In genomic region chr1:58754683-58755467, GRCh38 we compare ENCODE assay signal across 9 cellular contexts. TPM values are rescaled to one million over a fixed set of nuclear protein-coding genes. Genes with fewer than 3 reads are reported as not detected.
DNase-seq lines count a peak whose midpoint lies in the region; ATAC-seq and TF ChIP-seq lines count a peak whose summit lies in the region.
"Had no signal": no experiment of that assay in that cellular context is flagged by ENCODE, and none has a peak within 500 bp of the region (broad histone marks: within the 10 kb centered on the region; RNA-seq: fewer than 3 reads in every experiment).

No MANE protein-coding gene starts in this region.

- H3K27me3 ChIP-seq in GM23338 (ENCODE audit: insufficient read depth) (no peaks in the 10 kb centered on the region), smooth muscle cell (ENCODE audit: low read depth) (no peaks in the 10 kb centered on the region)

- peaks cover 13% of the 10 kb centered on the region; the same call in 1 of the 2 replicates for H3K9me2 ChIP-seq in GM23338 (ENCODE audit: insufficient read depth)

- H4K20me1 ChIP-seq in GM23338 (replicated peaks; ENCODE audit: insufficient read depth) (no peaks in the 10 kb centered on the region), smooth muscle cell (ENCODE audit: low read depth) (no peaks in the 10 kb centered on the region)

- H3K79me2 ChIP-seq in GM23338 (replicated peaks; ENCODE audit: insufficient read depth) (no peaks in the 10 kb centered on the region), smooth muscle cell (ENCODE audit: low read depth) (no peaks in the 10 kb centered on the region)

- H3K36me3 Mint-ChIP-seq in GM23338 (ENCODE audit: low read depth), result no peaks in the 10 kb centered on the region

- TF ChIP-seq CTCF in GM23338 (conservative IDR thresholded peaks at IDR 0.05; ENCODE audit: low read depth in 2 of 2), result no peak
- TF ChIP-seq CTCF in smooth muscle cell (IDR thresholded peaks at IDR 0.05; ENCODE audit: borderline replicate concordance, insufficient read depth, poor library complexity, severe bottlenecking), result no peak

- no peaks in the 10 kb centered on the region for H3K36me3 ChIP-seq in GM23338 (ENCODE audit: insufficient read depth)
- no peaks in the 10 kb centered on the region for H3K36me3 ChIP-seq in smooth muscle cell (ENCODE audit: low read depth)

- WGBS in smooth muscle cell (ENCODE audit: low lambda C conversion rate), result 45% methylated on average over 7 of the region's 7 CpGs

- H3K4me3 ChIP-seq in GM23338, result no peak overlapping the region
- no peak overlapping the region for H3K4me3 ChIP-seq in smooth muscle cell

- H3K4me1 Mint-ChIP-seq in GM23338, result no peaks in the 10 kb centered on the region

- no peak overlapping the region for H3K9ac ChIP-seq in smooth muscle cell (ENCODE audit: low read depth)

- H2AFZ ChIP-seq in GM23338, result peak overlapping the region; percentile 82
- peak overlapping the region; percentile 10 for H2AFZ ChIP-seq in smooth muscle cell (ENCODE audit: low read depth)

- no peak overlapping the region for H3K4me3 Mint-ChIP-seq in GM23338
- H3K4me3 Mint-ChIP-seq: activated B cell treated with CpG ODN at 0.5 μM for 24 hours had no signal

- ATAC-seq in GM23338 (no peak), SK-N-SH treated with all-trans-retinoic acid at 6 μM for 48 hours (peak; percentile 5; the same call in 2 of the 3 replicates), HG02981 (IDR thresholded peaks at IDR 0.05; ENCODE audit: unreplicated experiment) (no peak), GM21786 (IDR thresholded peaks at IDR 0.05; ENCODE audit: unreplicated experiment) (no peak)

- H3F3A ChIP-seq in GM23338 (replicated peaks; ENCODE audit: low read depth) (no peaks in the 10 kb centered on the region), smooth muscle cell (ENCODE audit: low read depth) (peaks cover 21% of the 10 kb centered on the region)

- no peaks in the 10 kb centered on the region for H3K9me3 ChIP-seq in smooth muscle cell (replicated peaks; ENCODE audit: low read depth)

- no peaks in the 10 kb centered on the region for H3K4me1 ChIP-seq in GM23338 (ENCODE audit: insufficient read depth)
- peaks cover 5% of the 10 kb centered on the region for H3K4me1 ChIP-seq in smooth muscle cell (ENCODE audit: low read depth)

- H3K27ac Mint-ChIP-seq in GM23338, result no peak overlapping the region
- H3K27ac Mint-ChIP-seq: activated B cell treated with CpG ODN at 0.5 μM for 24 hours had no signal

- no peak for TF ChIP-seq POLR2A in erythroblast (IDR thresholded peaks at IDR 0.05; ENCODE audit: low read length)

- H3K9me3 Mint-ChIP-seq in GM23338, result no peaks in the 10 kb centered on the region
- H3K9me3 Mint-ChIP-seq: activated B cell treated with CpG ODN at 0.5 μM for 24 hours had no signal

- no peak for DNase-seq in GM23338 (ENCODE audit: low spot score)
- DNase-seq in erythroblast (lab: John Stamatoyannopoulos, UW), result peak; percentile 14 to 67
- DNase-seq in smooth muscle cell (lab: John Stamatoyannopoulos, UW; ENCODE audit: unreplicated experiment), result no peak
- no peak for DNase-seq in NCI-H510A (lab: John Stamatoyannopoulos, UW)
- DNase-seq in DMS53 (lab: John Stamatoyannopoulos, UW), result no peak
- DNase-seq: activated B cell treated with CpG ODN at 0.5 μM for 24 hours had no signal

- H3K27ac ChIP-seq in GM23338 (ENCODE audit: low read depth), result no peak overlapping the region
- peak overlapping the region; percentile 88 for H3K27ac ChIP-seq in smooth muscle cell (ENCODE audit: low read depth)

- H3K4me2 ChIP-seq in GM23338 (no peak overlapping the region), smooth muscle cell (peak overlapping the region; percentile 35)

- no peaks in the 10 kb centered on the region for H3K27me3 Mint-ChIP-seq in GM23338 (ENCODE audit: insufficient read depth, low read depth, poor library complexity)
- H3K27me3 Mint-ChIP-seq: activated B cell treated with CpG ODN at 0.5 μM for 24 hours had no signal

TF ChIP-seq in GM23338, 12 proteins besides CTCF, POLR2A, EP300 and RAD21 (continues in another document):
- TF ChIP-seq POLR2AphosphoS5 (IDR thresholded peaks at IDR 0.05; ENCODE audit: low read depth) (no peak), ZNF114 (CRISPR knock-in tag; IDR thresholded peaks at IDR 0.05) (no peak), NANOG (IDR thresholded peaks at IDR 0.05; ENCODE audit: borderline replicate concordance) (no peak), ZNF331 (CRISPR knock-in tag; IDR thresholded peaks at IDR 0.05; ENCODE audit: low read depth) (no peak), EZH2 (IDR thresholded peaks at IDR 0.05; ENCODE audit: low read depth, unreplicated experiment) (no peak), EZH2phosphoT487 (IDR thresholded peaks at IDR 0.05; ENCODE audit: unreplicated experiment) (no peak), REST (IDR thresholded peaks at IDR 0.05; ENCODE audit: unreplicated experiment) (no peak)

TF ChIP-seq in SK-N-SH treated with all-trans-retinoic acid at 6 μM for 48 hours, 23 proteins besides CTCF, POLR2A, EP300 and RAD21 (continues in another document):
- TF ChIP-seq ZFP3 (CRISPR knock-in tag; IDR thresholded peaks at IDR 0.05), result no peak
- no peak for TF ChIP-seq ESRRG (CRISPR knock-in tag; IDR thresholded peaks at IDR 0.05)
- no peak for TF ChIP-seq TSHZ2 (CRISPR knock-in tag; IDR thresholded peaks at IDR 0.05)
- no peak for TF ChIP-seq PATZ1 (CRISPR knock-in tag; IDR thresholded peaks at IDR 0.05; ENCODE audit: borderline replicate concordance)
- no peak for TF ChIP-seq CSDC2 (CRISPR knock-in tag; IDR thresholded peaks at IDR 0.05)
- TF ChIP-seq CSRNP3 (CRISPR knock-in tag; IDR thresholded peaks at IDR 0.05), result no peak
- TF ChIP-seq RARB (CRISPR knock-in tag; IDR thresholded peaks at IDR 0.05), result no peak

RNA-seq across cellular contexts. Expression of gene JUN, which starts 29.0 kb away (rescaled TPM):
- total RNA-seq in GM23338 (2014; rRNA removed; shearing (Covaris generic)), result 21.6 and 28.5 TPM in 2 replicates
- polyA plus RNA-seq in GM23338 (2016; fragmentation: Nextera tagmentation; extraction: Ambion mirVana) (19.6 and 23.3 TPM in 2 replicates), smooth muscle cell (200 and 253 TPM in 2 replicates)
- 286 and 297 TPM in 2 replicates for total RNA-seq in smooth muscle cell

RNA-seq across cellular contexts. Expression of gene MYSM1, which starts 55.0 kb away (rescaled TPM):
- total RNA-seq in GM23338 (2014; rRNA removed; shearing (Covaris generic)), result 109 and 126 TPM in 2 replicates
- polyA plus RNA-seq in GM23338 (2016; fragmentation: Nextera tagmentation; extraction: Ambion mirVana) (66.0 and 70.3 TPM in 2 replicates), smooth muscle cell (6.9 and 9.9 TPM in 2 replicates)
- total RNA-seq in smooth muscle cell, result 30.7 and 32.2 TPM in 2 replicates

Comparison
In these comparisons a context has a peak if more than half of its experiments do, and no peak if none do; other contexts are left out.
1. DNase-seq: peak in erythroblast (2 of 2); none in GM23338 (single experiment), smooth muscle cell (single experiment), NCI-H510A (single experiment) and DMS53 (single experiment).